ENCODE assay signal across 15 cellular contexts in genomic region chr3:143066033-143066432, GRCh38. TPM values are rescaled to one million over a fixed set of nuclear protein-coding genes. Genes with fewer than 3 reads are reported as not detected.
A peak's percentile ranks its signal among the peaks of the same experiment; 100 is the strongest.
DNase-seq lines count a peak whose midpoint lies in the region; ATAC-seq, FAIRE-seq and TF ChIP-seq lines count a peak whose summit lies in the region.
"Had no signal": no experiment of that assay in that cellular context is flagged by ENCODE, and none has a peak within 500 bp of the region (broad histone marks: within the 10 kb centered on the region; RNA-seq: fewer than 3 reads in every experiment).

No MANE protein-coding gene starts in this region.

- H3K79me1 ChIP-seq in mesenchymal stem cell (replicated peaks; ENCODE audit: low read length, poor library complexity, severe bottlenecking): no peaks in the 10 kb centered on the region

- no peak overlapping the region for H3K23ac ChIP-seq in mesenchymal stem cell (ENCODE audit: low read length in 2 of 2)

- no peaks in the 10 kb centered on the region for H4K20me1 ChIP-seq in HepG2 (ENCODE audit: insufficient read depth, low read length)
- H4K20me1 ChIP-seq: BLaER1 treated with 17β-estradiol and CSF1 and Interleukin-3, amounts not matched to agents 10 nM and 100 nM had no signal

- H3K4ac ChIP-seq in mesenchymal stem cell (ENCODE audit: low read depth in 1 of 2, low read length in 2 of 2): no peak overlapping the region

- H3K27ac ChIP-seq in HepG2 (ENCODE audit: extremely low read length, insufficient read depth, low read length) (no peak overlapping the region), right lobe of liver (no peak overlapping the region), mesenchymal stem cell (ENCODE audit: low read length, poor library complexity, severe bottlenecking) (no peak overlapping the region)
- H3K27ac ChIP-seq: BLaER1 treated with 17β-estradiol and CSF1 and Interleukin-3, amounts not matched to agents 10 nM and 100 nM; SJCRH30 had no signal

- H3K14ac ChIP-seq in mesenchymal stem cell (ENCODE audit: low read length in 2 of 2): no peak overlapping the region

- no peaks in the 10 kb centered on the region for H3K27me3 Mint-ChIP-seq in naive thymus-derived CD8-positive, alpha-beta T cell

- H3K9me3 Mint-ChIP-seq in naive thymus-derived CD8-positive, alpha-beta T cell: no peaks in the 10 kb centered on the region
- H3K9me3 Mint-ChIP-seq: CD8-positive, alpha-beta T cell had no signal

- H2BK12ac ChIP-seq in mesenchymal stem cell (ENCODE audit: low read length in 2 of 2): peak overlapping the region in 1 of 2 experiments; percentile 33

- TF ChIP-seq RAD21 in HepG2 (CRISPR knock-in tag; IDR thresholded peaks at IDR 0.05): no peak

- H2AFZ ChIP-seq in HepG2 (ENCODE audit: low read length) (no peak overlapping the region), mesenchymal stem cell (ENCODE audit: low read depth, low read length) (no peak overlapping the region)

- intact Hi-C loops in HepG2 (cut with micrococcal nuclease; ENCODE audit: unreplicated experiment): no loop called here
- intact Hi-C loops in right lobe of liver (cut with DNase I): no loop called here

- no peaks in the 10 kb centered on the region for H3K9me3 ChIP-seq in HepG2 (ENCODE audit: low read length)
- no peaks in the 10 kb centered on the region for H3K9me3 ChIP-seq in right lobe of liver
- H3K9me3 ChIP-seq in mesenchymal stem cell (ENCODE audit: control insufficient read depth, low read length): no peaks in the 10 kb centered on the region
- H3K9me3 ChIP-seq: BLaER1 treated with 17β-estradiol and CSF1 and Interleukin-3, amounts not matched to agents 10 nM and 100 nM; SJCRH30 had no signal

- no TSS peak for BruUV-seq in HepG2 (replicated peaks; lab: Mats Ljungman, UMichigan)

- no peak overlapping the region for H3K9ac ChIP-seq in HepG2 (ENCODE audit: insufficient read depth, low read depth, low read length)
- H3K9ac ChIP-seq in mesenchymal stem cell (ENCODE audit: low read length): no peak overlapping the region
- H3K9ac ChIP-seq: BLaER1 treated with 17β-estradiol and CSF1 and Interleukin-3, amounts not matched to agents 10 nM and 100 nM had no signal

- 74% methylated on average over 4 of the region's 4 CpGs for WGBS in HepG2 (ENCODE audit: low lambda C conversion rate)
- WGBS in right lobe of liver (ENCODE audit: insufficient coverage, low coverage, low lambda C conversion rate, missing lambda C conversion rate): 86% methylated on average over 4 of the region's 4 CpGs
- 84% methylated on average over 4 of the region's 4 CpGs for WGBS in mesenchymal stem cell

- TF ChIP-seq CTCF in HepG2 (CRISPR knock-in tag; IDR thresholded peaks at IDR 0.05) (no peak), right lobe of liver (IDR thresholded peaks at IDR 0.05) (no peak)

- no peaks in the 10 kb centered on the region for H3K79me2 ChIP-seq in HepG2 (ENCODE audit: insufficient read depth, low read length)

- H2BK5ac ChIP-seq in mesenchymal stem cell (ENCODE audit: low read depth, low read length, poor library complexity, severe bottlenecking): no peak overlapping the region

- H2AK5ac ChIP-seq in mesenchymal stem cell (ENCODE audit: low read length, severe bottlenecking): no peak overlapping the region

- no peak overlapping the region for H4K91ac ChIP-seq in mesenchymal stem cell (ENCODE audit: low read length)

- H2BK15ac ChIP-seq in mesenchymal stem cell (ENCODE audit: low read depth, poor library complexity, severe bottlenecking): no peak overlapping the region

- FAIRE-seq in HepG2 (lab: Jason Lieb, UNC): no peak
- FAIRE-seq: GM12892, GM18507, H1 had no signal

- H3K4me1 ChIP-seq in HepG2 (ENCODE audit: insufficient read depth, low read length) (peaks cover 13% of the 10 kb centered on the region), right lobe of liver (peaks cover 0 to 10% (median 2%) of the 10 kb centered on the region in 4 donors), mesenchymal stem cell (ENCODE audit: control insufficient read depth, insufficient read depth, low read depth, low read length) (peaks cover 4% of the 10 kb centered on the region)
- H3K4me1 ChIP-seq: SJCRH30 had no signal

- no peak overlapping the region for H3K4me3 ChIP-seq in HepG2 (replicated peaks in 1 of 3; ENCODE audit: insufficient read depth in 1 of 3, low read depth in 2 of 3, low read length in 3 of 3)
- H3K4me3 ChIP-seq in right lobe of liver: no peak overlapping the region
- no peak overlapping the region for H3K4me3 ChIP-seq in mesenchymal stem cell (ENCODE audit: insufficient read depth in 1 of 2, low read depth in 1 of 2, low read length in 2 of 2)
- H3K4me3 ChIP-seq: BLaER1 treated with 17β-estradiol and CSF1 and Interleukin-3, amounts not matched to agents 10 nM and 100 nM; SJCRH30 had no signal

- TF ChIP-seq POLR2A in HepG2 (IDR thresholded peaks at IDR 0.05; ENCODE audit: insufficient read depth in 1 of 2, low read depth in 2 of 2, low read length in 2 of 2): no peak
- TF ChIP-seq POLR2A in right lobe of liver (IDR thresholded peaks at IDR 0.05): no peak

- CTCF ChIA-PET in HepG2 (lab: Yijun Ruan, JAX; ENCODE audit: low intra/inter-chr PET ratio, low total read pairs): no interaction called here

- no peak overlapping the region for H3K18ac ChIP-seq in mesenchymal stem cell (ENCODE audit: low read depth in 1 of 2, low read length in 2 of 2)

- POLR2A ChIA-PET in HepG2 (lab: Yijun Ruan, JAX): no interaction called here
- POLR2A ChIA-PET in naive thymus-derived CD8-positive, alpha-beta T cell (lab: Charles Lee): no interaction called here

- H2BK120ac ChIP-seq in mesenchymal stem cell (ENCODE audit: low read depth, low read length): no peak overlapping the region

- H3K4me2 ChIP-seq in HepG2 (ENCODE audit: low read depth, low read length): no peak overlapping the region
- no peak overlapping the region for H3K4me2 ChIP-seq in mesenchymal stem cell (ENCODE audit: low read length, poor library complexity, severe bottlenecking)
- H3K4me2 ChIP-seq: BLaER1 treated with 17β-estradiol and CSF1 and Interleukin-3, amounts not matched to agents 10 nM and 100 nM had no signal

- in situ Hi-C loops in HepG2 (cut with HindIII; ENCODE audit: extremely low pct_ligation_motif_present, low pct_unique_long_range_greater_than_20kb): no loop called here

- H3K4me1 Mint-ChIP-seq in naive thymus-derived CD8-positive, alpha-beta T cell: peaks cover 0 to 8% (median 3%) of the 10 kb centered on the region in 4 donors

- ATAC-seq in HepG2: no peak
- ATAC-seq in right lobe of liver: no peak
- ATAC-seq in naive thymus-derived CD8-positive, alpha-beta T cell: no peak
- ATAC-seq: CD8-positive, alpha-beta T cell had no signal

- no peaks in the 10 kb centered on the region for H3K27me3 ChIP-seq in HepG2 (ENCODE audit: control insufficient read depth in 1 of 2, insufficient read depth in 2 of 2, low read length in 2 of 2)
- H3K27me3 ChIP-seq in right lobe of liver: no peaks in the 10 kb centered on the region
- no peaks in the 10 kb centered on the region for H3K27me3 ChIP-seq in mesenchymal stem cell (ENCODE audit: control insufficient read depth in 1 of 2, insufficient read depth in 1 of 2, low read length in 2 of 2)
- H3K27me3 ChIP-seq: BLaER1 treated with 17β-estradiol and CSF1 and Interleukin-3, amounts not matched to agents 10 nM and 100 nM; SJCRH30 had no signal

- H3K36me3 Mint-ChIP-seq in naive thymus-derived CD8-positive, alpha-beta T cell: peaks cover 0 to 5% (median 5%) of the 10 kb centered on the region in 3 donors

- no peaks in the 10 kb centered on the region; a peak in 1 of 5 replicates for H3K36me3 ChIP-seq in HepG2 (replicated peaks in 1 of 2; ENCODE audit: control insufficient read depth in 1 of 2, insufficient read depth in 2 of 2, low read length in 2 of 2)
- no peaks in the 10 kb centered on the region for H3K36me3 ChIP-seq in right lobe of liver
- peaks cover 0 to 8% of the 10 kb centered on the region in 2 experiments for H3K36me3 ChIP-seq in mesenchymal stem cell (ENCODE audit: control insufficient read depth in 1 of 2, insufficient read depth in 2 of 2, low read depth in 1 of 2, low read length in 2 of 2)

- H3K27ac Mint-ChIP-seq in naive thymus-derived CD8-positive, alpha-beta T cell: peak overlapping the region in 2 of 10 donors; percentile 13 to 20
- H3K27ac Mint-ChIP-seq: CD8-positive, alpha-beta T cell had no signal

- H3K4me3 Mint-ChIP-seq in naive thymus-derived CD8-positive, alpha-beta T cell: no peak overlapping the region
- H3K4me3 Mint-ChIP-seq: CD8-positive, alpha-beta T cell had no signal

- TF ChIP-seq EP300 in HepG2 (IDR thresholded peaks at IDR 0.05; ENCODE audit: low read depth in 2 of 2, low read length in 2 of 2) (no peak), HepG2 (CRISPR knock-in tag; IDR thresholded peaks at IDR 0.05; ENCODE audit: borderline replicate concordance) (no peak)

- H4K8ac ChIP-seq in mesenchymal stem cell (ENCODE audit: low read length): no peak overlapping the region

- DNase-seq in HepG2 (ENCODE audit: low spot score) (no peak), right lobe of liver (no peak), NCI-H69 (lab: John Stamatoyannopoulos, UW) (peak; percentile 73), mesenchymal stem cell (peak; percentile 37), KG1 (lab: John Stamatoyannopoulos, UW) (no peak)
- DNase-seq in naive thymus-derived CD8-positive, alpha-beta T cell: no peak
- DNase-seq in activated CD4-positive, CD25-positive, alpha-beta regulatory T cell (lab: John Stamatoyannopoulos, UW): no peak
- DNase-seq: CD8-positive, alpha-beta T cell; NCI-H1930; NCI-H774; SJCRH30 had no signal

RNA-seq across cellular contexts. Expression of gene CHST2, which starts 53.5 kb away (rescaled TPM):
- not detected in 2 replicates for total RNA-seq in HepG2 (2016; rRNA removed; fragmentation: Illumina TruSeq; extraction: Trizol)
- total RNA-seq in HepG2 (2016; cell fraction: cytosol; rRNA removed; fragmentation: Illumina TruSeq; extraction: Trizol; ENCODE audit: low read depth): not detected in 2 replicates
- not detected in 2 replicates for total RNA-seq in HepG2 (2016; cell fraction: insoluble cytoplasmic fraction; rRNA removed; fragmentation: Illumina TruSeq; extraction: Trizol)
- total RNA-seq in HepG2 (2016; cell fraction: membrane; rRNA removed; fragmentation: Illumina TruSeq; extraction: Trizol): not detected in 2 replicates
- not detected in 2 replicates for total RNA-seq in HepG2 (2016; cell fraction: nucleus; rRNA removed; fragmentation: Illumina TruSeq; extraction: Trizol)
- polyA plus RNA-seq in HepG2 (2011; rRNA removed): not detected in 2 replicates
- not detected in 2 replicates for polyA plus RNA-seq in HepG2 (2011; cell fraction: cytosol; rRNA removed)
- not detected in 2 replicates for polyA plus RNA-seq in HepG2 (2011; cell fraction: nucleus; rRNA removed)
- polyA plus RNA-seq in HepG2 (2012): not detected in 2 replicates
- not detected in 2 replicates for polyA plus RNA-seq in HepG2 (2016; cell fraction: cytosol; fragmentation: Illumina TruSeq; extraction: Trizol; ENCODE audit: low read depth)
- polyA plus RNA-seq in HepG2 (2016; cell fraction: insoluble cytoplasmic fraction; fragmentation: Illumina TruSeq; extraction: Trizol; ENCODE audit: low read depth): not detected in 2 replicates
- not detected in 2 replicates for polyA plus RNA-seq in HepG2 (2016; cell fraction: membrane; fragmentation: Illumina TruSeq; extraction: Trizol; ENCODE audit: low read depth)
- not detected in 2 replicates for polyA plus RNA-seq in HepG2 (2016; cell fraction: nucleus; fragmentation: Illumina TruSeq; extraction: Trizol; ENCODE audit: insufficient read depth, low read depth)
- polyA minus RNA-seq in HepG2 (2011; rRNA and poly(A)+ RNA removed; ENCODE audit: low replicate concordance): 0.05 TPM in 1 of 2 replicates, not detected in the other
- polyA minus RNA-seq in HepG2 (2011; cell fraction: cytosol; rRNA and poly(A)+ RNA removed): not detected in 2 replicates
- polyA minus RNA-seq in HepG2 (2011; cell fraction: nucleus; rRNA and poly(A)+ RNA removed): not detected in 2 replicates
- 1 to 10 TPM in 4 of 6 experiments, under 1 TPM in 2; 0.73 to 1.7 (median 1.1) TPM for total RNA-seq in right lobe of liver
- 42.8 TPM for polyA plus RNA-seq in mesenchymal stem cell (2013, experiment 1 of 2)
- 43.5 TPM for polyA plus RNA-seq in mesenchymal stem cell (2013, experiment 2 of 2)
- total RNA-seq in naive thymus-derived CD8-positive, alpha-beta T cell: 1 to 10 TPM; 4.2 to 5.2 TPM
- 10 to 100 TPM in 1 of 3 donors, 1 to 10 TPM in 2; 4.2 to 11.4 (median 5.5) TPM for polyA plus RNA-seq in naive thymus-derived CD8-positive, alpha-beta T cell

Comparison
In these comparisons a context has a peak if more than half of its experiments do, and no peak if none do; other contexts are left out.
1. DNase-seq: peak in NCI-H69 (single experiment) and mesenchymal stem cell (single experiment); none in HepG2 (single experiment), right lobe of liver (0 of 3), naive thymus-derived CD8-positive, alpha-beta T cell (0 of 10), KG1 (single experiment) and activated CD4-positive, CD25-positive, alpha-beta regulatory T cell (0 of 4).